ENCODE assay signal across 17 cellular contexts in genomic region chr9:136358016-136358415, GRCh38. TPM values are rescaled to one million over a fixed set of nuclear protein-coding genes. Genes with fewer than 3 reads are reported as not detected.
DNase-seq lines count a peak whose midpoint lies in the region; ATAC-seq, FAIRE-seq and TF ChIP-seq lines count a peak whose summit lies in the region.
"Had no signal": no experiment of that assay in that cellular context is flagged by ENCODE, and none has a peak within 500 bp of the region (broad histone marks: within the 10 kb centered on the region; RNA-seq: fewer than 3 reads in every experiment).

No MANE protein-coding gene starts in this region.

- H3K36me3 ChIP-seq in HepG2 (replicated peaks in 1 of 2; ENCODE audit: control insufficient read depth in 1 of 2, insufficient read depth in 2 of 2, low read length in 2 of 2) (no peaks in the 10 kb centered on the region), right lobe of liver (no peaks in the 10 kb centered on the region), neuronal stem cell (replicated peaks in 1 of 2; ENCODE audit: control insufficient read depth in 2 of 2, insufficient read depth in 2 of 2, low read length in 2 of 2) (peaks cover 6 to 38% of the 10 kb centered on the region in 2 donors)

- peaks cover 0 to 8% of the 10 kb centered on the region in 2 experiments; a peak in 2 of 5 replicates for H3K27me3 ChIP-seq in HepG2 (ENCODE audit: control insufficient read depth in 1 of 2, insufficient read depth in 2 of 2, low read length in 2 of 2)
- no peaks in the 10 kb centered on the region for H3K27me3 ChIP-seq in right lobe of liver
- H3K27me3 ChIP-seq in neuronal stem cell (ENCODE audit: control insufficient read depth in 3 of 3, insufficient read depth in 3 of 3, low read depth in 1 of 3, low read length in 3 of 3), result no peaks in the 10 kb centered on the region

- no peak for DNase-seq in HepG2 (ENCODE audit: low spot score)
- DNase-seq in right lobe of liver, result no peak
- no peak for DNase-seq in RWPE1 (ENCODE audit: low spot score)
- no peak for DNase-seq in neuronal stem cell (ENCODE audit: low spot score)
- DNase-seq in NCI-H510A (lab: John Stamatoyannopoulos, UW), result no peak
- no peak for DNase-seq in DMS79 treated with DMSO at 0.1 percent for 48 hours (lab: John Stamatoyannopoulos, UW)
- DNase-seq: C1 segment of cervical spinal cord; Calu3; CD4-positive, alpha-beta memory T cell; COR-L47; DMS53; DND-41; GOT3; HCEC 1CT had no signal

- H2BK12ac ChIP-seq in neuronal stem cell (ENCODE audit: low read length), result no peak overlapping the region

- no peak overlapping the region for H2BK5ac ChIP-seq in neuronal stem cell (ENCODE audit: low read length)

- no peak for TF ChIP-seq RAD21 in HepG2 (CRISPR knock-in tag; IDR thresholded peaks at IDR 0.05)

- intact Hi-C loops in HepG2 (cut with micrococcal nuclease; ENCODE audit: unreplicated experiment), result no loop called here
- intact Hi-C loops in right lobe of liver (cut with DNase I), result no loop called here

- H3K79me2 ChIP-seq in HepG2 (ENCODE audit: insufficient read depth, low read length), result no peaks in the 10 kb centered on the region

- H3K18ac ChIP-seq in neuronal stem cell (ENCODE audit: low read length), result no peak overlapping the region

- peak overlapping the region; percentile 27 for H3K23ac ChIP-seq in neuronal stem cell (ENCODE audit: low read depth, low read length, poor library complexity)

- peaks cover 9% of the 10 kb centered on the region for H3K79me1 ChIP-seq in neuronal stem cell (ENCODE audit: low read depth, low read length)

- no peak overlapping the region for H2BK15ac ChIP-seq in neuronal stem cell (ENCODE audit: low read length)

- H3K9ac ChIP-seq in HepG2 (ENCODE audit: insufficient read depth, low read depth, low read length) (no peak overlapping the region), neuronal stem cell (ENCODE audit: low read depth, low read length, poor library complexity) (no peak overlapping the region)

- no peak overlapping the region for H4K91ac ChIP-seq in neuronal stem cell (ENCODE audit: low read depth, low read length, poor library complexity)

- in situ Hi-C loops in HepG2 (cut with HindIII; ENCODE audit: extremely low pct_ligation_motif_present, low pct_unique_long_range_greater_than_20kb), result no loop called here

- H2BK120ac ChIP-seq in neuronal stem cell (ENCODE audit: low read depth, low read length), result no peak overlapping the region

- no peak for FAIRE-seq in HepG2 (lab: Jason Lieb, UNC)
- FAIRE-seq: G401.6, GM12892, H54 had no signal

- H4K8ac ChIP-seq in neuronal stem cell (ENCODE audit: low read depth, low read length), result no peak overlapping the region

- no peak overlapping the region for H2AK5ac ChIP-seq in neuronal stem cell (ENCODE audit: low read depth, low read length)

- H3K14ac ChIP-seq in neuronal stem cell (ENCODE audit: low read length), result no peak overlapping the region

- no TSS peak for BruUV-seq in HepG2 (replicated peaks; lab: Mats Ljungman, UMichigan)

- H3K9me3 ChIP-seq in HepG2 (ENCODE audit: low read length) (no peaks in the 10 kb centered on the region), right lobe of liver (no peaks in the 10 kb centered on the region), neuronal stem cell (replicated peaks in 1 of 2; ENCODE audit: control insufficient read depth in 2 of 2, insufficient read depth in 1 of 2, low read depth in 1 of 2, low read length in 2 of 2) (no peaks in the 10 kb centered on the region)

- no peak overlapping the region for H3K27ac ChIP-seq in HepG2 (ENCODE audit: extremely low read length, insufficient read depth, low read length)
- no peak overlapping the region for H3K27ac ChIP-seq in right lobe of liver
- H3K27ac ChIP-seq in RWPE1, result peak overlapping the region; percentile 30
- H3K27ac ChIP-seq in neuronal stem cell (replicated peaks; ENCODE audit: low read length), result no peak overlapping the region

- no peak for TF ChIP-seq CTCF in HepG2 (CRISPR knock-in tag; IDR thresholded peaks at IDR 0.05)
- TF ChIP-seq CTCF in right lobe of liver (IDR thresholded peaks at IDR 0.05), result no peak
- TF ChIP-seq CTCF in RWPE1 (conservative IDR thresholded peaks at IDR 0.05; ENCODE audit: low read depth), result no peak

- ATAC-seq in HepG2 (no peak), right lobe of liver (no peak)

- H3K4me1 ChIP-seq in HepG2 (ENCODE audit: insufficient read depth, low read length) (peaks cover 42% of the 10 kb centered on the region), right lobe of liver (no peaks in the 10 kb centered on the region), neuronal stem cell (ENCODE audit: control insufficient read depth in 2 of 2, insufficient read depth in 1 of 2, low read depth in 1 of 2, low read length in 2 of 2) (peaks cover 2 to 3% of the 10 kb centered on the region in 2 donors)

- H4K20me1 ChIP-seq in HepG2 (ENCODE audit: insufficient read depth, low read length), result no peaks in the 10 kb centered on the region

- H3K4me2 ChIP-seq in HepG2 (ENCODE audit: low read depth, low read length), result no peak overlapping the region
- no peak overlapping the region for H3K4me2 ChIP-seq in neuronal stem cell (ENCODE audit: insufficient read depth, low read length, poor library complexity, severe bottlenecking)

- no peak overlapping the region for H2AFZ ChIP-seq in HepG2 (ENCODE audit: low read length)
- no peak overlapping the region for H2AFZ ChIP-seq in neuronal stem cell (ENCODE audit: low read length)

- H3K4me3 ChIP-seq in HepG2 (replicated peaks in 1 of 3; ENCODE audit: insufficient read depth in 1 of 3, low read depth in 2 of 3, low read length in 3 of 3), result no peak overlapping the region
- H3K4me3 ChIP-seq in right lobe of liver, result no peak overlapping the region
- no peak overlapping the region for H3K4me3 ChIP-seq in neuronal stem cell (ENCODE audit: low read length in 2 of 2)

- TF ChIP-seq EP300 in HepG2 (IDR thresholded peaks at IDR 0.05; ENCODE audit: low read depth in 2 of 2, low read length in 2 of 2), result no peak
- no peak for TF ChIP-seq EP300 in HepG2 (CRISPR knock-in tag; IDR thresholded peaks at IDR 0.05; ENCODE audit: borderline replicate concordance)

- H3K4ac ChIP-seq in neuronal stem cell (ENCODE audit: low read length), result no peak overlapping the region

- 89% methylated on average over 5 of the region's 29 CpGs for WGBS in HepG2 (ENCODE audit: low lambda C conversion rate)
- WGBS in right lobe of liver (ENCODE audit: insufficient coverage, low coverage, low lambda C conversion rate, missing lambda C conversion rate), result 92% methylated on average over 4 of the region's 29 CpGs
- WGBS in neuronal stem cell (ENCODE audit: extremely low coverage in 2 of 2, insufficient read length in 2 of 2, insufficient replicate concordance in 1 of 2), 2 donors, result no CpG with 5 or more reads among the region's 29 CpGs

- CTCF ChIA-PET in HepG2 (lab: Yijun Ruan, JAX; ENCODE audit: low intra/inter-chr PET ratio, low total read pairs) (no interaction called here), RWPE1 (lab: Yijun Ruan, JAX) (interaction anchor here (1.0 kb wide), 1 partner anchor 18 kb away, joined by 3 read pairs; no protein-coding TSS in a partner anchor)

- POLR2A ChIA-PET in HepG2 (lab: Yijun Ruan, JAX) (interaction anchor here (1.0 kb wide), 1 partner anchor 9 kb away, joined by 3 read pairs; no protein-coding TSS in a partner anchor), RWPE1 (lab: Yijun Ruan, JAX; ENCODE audit: low non-redundant PET) (no interaction called here)

- TF ChIP-seq POLR2A in HepG2 (IDR thresholded peaks at IDR 0.05; ENCODE audit: insufficient read depth in 1 of 2, low read depth in 2 of 2, low read length in 2 of 2) (no peak), right lobe of liver (IDR thresholded peaks at IDR 0.05) (no peak)

RNA-seq across cellular contexts. Expression of gene DNLZ, which starts 5.5 kb away (rescaled TPM):
- 5.4 and 8.0 TPM in 2 replicates for total RNA-seq in HepG2 (2016; rRNA removed; fragmentation: Illumina TruSeq; extraction: Trizol)
- total RNA-seq in HepG2 (2016; cell fraction: cytosol; rRNA removed; fragmentation: Illumina TruSeq; extraction: Trizol; ENCODE audit: low read depth), result 8.5 and 9.7 TPM in 2 replicates
- 5.7 and 10.6 TPM in 2 replicates for total RNA-seq in HepG2 (2016; cell fraction: insoluble cytoplasmic fraction; rRNA removed; fragmentation: Illumina TruSeq; extraction: Trizol)
- total RNA-seq in HepG2 (2016; cell fraction: membrane; rRNA removed; fragmentation: Illumina TruSeq; extraction: Trizol), result 8.2 and 10.5 TPM in 2 replicates
- total RNA-seq in HepG2 (2016; cell fraction: nucleus; rRNA removed; fragmentation: Illumina TruSeq; extraction: Trizol), result 2.7 and 3.8 TPM in 2 replicates
- polyA plus RNA-seq in HepG2 (2011; rRNA removed), result 3.4 and 4.5 TPM in 2 replicates
- 1.9 and 8.6 TPM in 2 replicates for polyA plus RNA-seq in HepG2 (2011; cell fraction: cytosol; rRNA removed)
- polyA plus RNA-seq in HepG2 (2011; cell fraction: nucleus; rRNA removed), result 4.9 and 10.5 TPM in 2 replicates
- 1.9 and 2.8 TPM in 2 replicates for polyA plus RNA-seq in HepG2 (2012)
- 8.4 and 8.5 TPM in 2 replicates for polyA plus RNA-seq in HepG2 (2016; cell fraction: cytosol; fragmentation: Illumina TruSeq; extraction: Trizol; ENCODE audit: low read depth)
- 4.0 and 5.1 TPM in 2 replicates for polyA plus RNA-seq in HepG2 (2016; cell fraction: insoluble cytoplasmic fraction; fragmentation: Illumina TruSeq; extraction: Trizol; ENCODE audit: low read depth)
- 6.4 and 6.8 TPM in 2 replicates for polyA plus RNA-seq in HepG2 (2016; cell fraction: membrane; fragmentation: Illumina TruSeq; extraction: Trizol; ENCODE audit: low read depth)
- 5.5 and 7.2 TPM in 2 replicates for polyA plus RNA-seq in HepG2 (2016; cell fraction: nucleus; fragmentation: Illumina TruSeq; extraction: Trizol; ENCODE audit: insufficient read depth, low read depth)
- 0.90 and 2.5 TPM in 2 replicates for polyA minus RNA-seq in HepG2 (2011; rRNA and poly(A)+ RNA removed; ENCODE audit: low replicate concordance)
- 1.3 TPM in 1 of 2 replicates, not detected in the other for polyA minus RNA-seq in HepG2 (2011; cell fraction: cytosol; rRNA and poly(A)+ RNA removed)
- 2.6 and 2.8 TPM in 2 replicates for polyA minus RNA-seq in HepG2 (2011; cell fraction: nucleus; rRNA and poly(A)+ RNA removed)
- 10 to 100 TPM in 3 of 6 experiments, 1 to 10 TPM in 3; 5.0 to 26.0 (median 10.4) TPM for total RNA-seq in right lobe of liver
- polyA plus RNA-seq in neuronal stem cell (2013, experiment 1 of 2), result 6.7 TPM
- 6.9 TPM for polyA plus RNA-seq in neuronal stem cell (2013, experiment 2 of 2)

RNA-seq across cellular contexts. Expression of gene CARD9, which starts 15.5 kb away (rescaled TPM):
- total RNA-seq in HepG2 (2016; rRNA removed; fragmentation: Illumina TruSeq; extraction: Trizol) (3.6 and 7.4 TPM in 2 replicates), right lobe of liver (1 to 10 TPM in 3 of 6 experiments, under 1 TPM in 3; 0.48 to 1.6 (median 1.1) TPM)
- total RNA-seq in HepG2 (2016; cell fraction: cytosol; rRNA removed; fragmentation: Illumina TruSeq; extraction: Trizol; ENCODE audit: low read depth), result 2.1 TPM in 2 replicates
- total RNA-seq in HepG2 (2016; cell fraction: insoluble cytoplasmic fraction; rRNA removed; fragmentation: Illumina TruSeq; extraction: Trizol), result 3.4 and 7.7 TPM in 2 replicates
- 1.7 and 2.5 TPM in 2 replicates for total RNA-seq in HepG2 (2016; cell fraction: membrane; rRNA removed; fragmentation: Illumina TruSeq; extraction: Trizol)
- 7.9 and 8.9 TPM in 2 replicates for total RNA-seq in HepG2 (2016; cell fraction: nucleus; rRNA removed; fragmentation: Illumina TruSeq; extraction: Trizol)
- 3.3 and 7.2 TPM in 2 replicates for polyA plus RNA-seq in HepG2 (2011; rRNA removed)
- 1.3 and 2.2 TPM in 2 replicates for polyA plus RNA-seq in HepG2 (2011; cell fraction: cytosol; rRNA removed)
- polyA plus RNA-seq in HepG2 (2011; cell fraction: nucleus; rRNA removed), result 51.0 and 60.5 TPM in 2 replicates
- polyA plus RNA-seq in HepG2 (2012), result 2.6 and 4.5 TPM in 2 replicates
- 0.79 and 1.0 TPM in 2 replicates for polyA plus RNA-seq in HepG2 (2016; cell fraction: cytosol; fragmentation: Illumina TruSeq; extraction: Trizol; ENCODE audit: low read depth)
- 2.6 and 5.2 TPM in 2 replicates for polyA plus RNA-seq in HepG2 (2016; cell fraction: insoluble cytoplasmic fraction; fragmentation: Illumina TruSeq; extraction: Trizol; ENCODE audit: low read depth)
- polyA plus RNA-seq in HepG2 (2016; cell fraction: membrane; fragmentation: Illumina TruSeq; extraction: Trizol; ENCODE audit: low read depth), result 0.66 and 0.74 TPM in 2 replicates
- polyA plus RNA-seq in HepG2 (2016; cell fraction: nucleus; fragmentation: Illumina TruSeq; extraction: Trizol; ENCODE audit: insufficient read depth, low read depth), result 23.4 and 24.3 TPM in 2 replicates
- polyA minus RNA-seq in HepG2 (2011; rRNA and poly(A)+ RNA removed; ENCODE audit: low replicate concordance), result 2.0 and 6.6 TPM in 2 replicates
- polyA minus RNA-seq in HepG2 (2011; cell fraction: cytosol; rRNA and poly(A)+ RNA removed), result 0.62 and 0.99 TPM in 2 replicates
- 8.3 and 8.4 TPM in 2 replicates for polyA minus RNA-seq in HepG2 (2011; cell fraction: nucleus; rRNA and poly(A)+ RNA removed)
- polyA plus RNA-seq in neuronal stem cell (2013, experiment 1 of 2), result 0.14 TPM
- polyA plus RNA-seq in neuronal stem cell (2013, experiment 2 of 2), result 0.17 TPM

RNA-seq across cellular contexts. Expression of gene GPSM1, which starts 30.7 kb away (rescaled TPM):
- total RNA-seq in HepG2 (2016; rRNA removed; fragmentation: Illumina TruSeq; extraction: Trizol) (0.59 and 1.0 TPM in 2 replicates), right lobe of liver (1 to 10 TPM; 1.3 to 4.8 (median 4.1) TPM)
- 0.26 and 0.30 TPM in 2 replicates for total RNA-seq in HepG2 (2016; cell fraction: cytosol; rRNA removed; fragmentation: Illumina TruSeq; extraction: Trizol; ENCODE audit: low read depth)
- total RNA-seq in HepG2 (2016; cell fraction: insoluble cytoplasmic fraction; rRNA removed; fragmentation: Illumina TruSeq; extraction: Trizol), result 0.55 and 1.1 TPM in 2 replicates
- 0.53 and 0.72 TPM in 2 replicates for total RNA-seq in HepG2 (2016; cell fraction: membrane; rRNA removed; fragmentation: Illumina TruSeq; extraction: Trizol)
- 0.72 and 0.81 TPM in 2 replicates for total RNA-seq in HepG2 (2016; cell fraction: nucleus; rRNA removed; fragmentation: Illumina TruSeq; extraction: Trizol)
- 2.4 and 3.4 TPM in 2 replicates for polyA plus RNA-seq in HepG2 (2011; rRNA removed)
- polyA plus RNA-seq in HepG2 (2011; cell fraction: cytosol; rRNA removed), result 1.6 and 2.7 TPM in 2 replicates
- 11.3 and 15.0 TPM in 2 replicates for polyA plus RNA-seq in HepG2 (2011; cell fraction: nucleus; rRNA removed)
- 1.2 and 1.6 TPM in 2 replicates for polyA plus RNA-seq in HepG2 (2012)
- polyA plus RNA-seq in HepG2 (2016; cell fraction: cytosol; fragmentation: Illumina TruSeq; extraction: Trizol; ENCODE audit: low read depth), result 0.28 and 0.43 TPM in 2 replicates
- polyA plus RNA-seq in HepG2 (2016; cell fraction: insoluble cytoplasmic fraction; fragmentation: Illumina TruSeq; extraction: Trizol; ENCODE audit: low read depth), result 0.72 and 1.2 TPM in 2 replicates
- polyA plus RNA-seq in HepG2 (2016; cell fraction: membrane; fragmentation: Illumina TruSeq; extraction: Trizol; ENCODE audit: low read depth), result 0.61 and 1.2 TPM in 2 replicates
- polyA plus RNA-seq in HepG2 (2016; cell fraction: nucleus; fragmentation: Illumina TruSeq; extraction: Trizol; ENCODE audit: insufficient read depth, low read depth), result 3.5 and 3.8 TPM in 2 replicates
- polyA minus RNA-seq in HepG2 (2011; rRNA and poly(A)+ RNA removed; ENCODE audit: low replicate concordance), result 2.9 and 5.8 TPM in 2 replicates
- polyA minus RNA-seq in HepG2 (2011; cell fraction: cytosol; rRNA and poly(A)+ RNA removed), result 1.4 and 1.6 TPM in 2 replicates
- polyA minus RNA-seq in HepG2 (2011; cell fraction: nucleus; rRNA and poly(A)+ RNA removed), result 1.7 TPM in 2 replicates
- polyA plus RNA-seq in neuronal stem cell (2013, experiment 1 of 2), result 37.4 TPM
- polyA plus RNA-seq in neuronal stem cell (2013, experiment 2 of 2), result 37.2 TPM

RNA-seq across cellular contexts. Expression of gene SNAPC4, which starts 42.0 kb away (rescaled TPM):
- total RNA-seq in HepG2 (2016; rRNA removed; fragmentation: Illumina TruSeq; extraction: Trizol), result 4.3 and 6.0 TPM in 2 replicates
- total RNA-seq in HepG2 (2016; cell fraction: cytosol; rRNA removed; fragmentation: Illumina TruSeq; extraction: Trizol; ENCODE audit: low read depth), result 0.51 and 0.88 TPM in 2 replicates
- 3.9 and 6.1 TPM in 2 replicates for total RNA-seq in HepG2 (2016; cell fraction: insoluble cytoplasmic fraction; rRNA removed; fragmentation: Illumina TruSeq; extraction: Trizol)
- total RNA-seq in HepG2 (2016; cell fraction: membrane; rRNA removed; fragmentation: Illumina TruSeq; extraction: Trizol), result 1.5 TPM in 2 replicates
- 7.0 and 9.4 TPM in 2 replicates for total RNA-seq in HepG2 (2016; cell fraction: nucleus; rRNA removed; fragmentation: Illumina TruSeq; extraction: Trizol)
- 2.0 and 3.3 TPM in 2 replicates for polyA plus RNA-seq in HepG2 (2011; rRNA removed)
- 1.0 and 1.7 TPM in 2 replicates for polyA plus RNA-seq in HepG2 (2011; cell fraction: cytosol; rRNA removed)
- 20.5 and 27.4 TPM in 2 replicates for polyA plus RNA-seq in HepG2 (2011; cell fraction: nucleus; rRNA removed)
- polyA plus RNA-seq in HepG2 (2012), result 3.3 TPM in 2 replicates
- polyA plus RNA-seq in HepG2 (2016; cell fraction: cytosol; fragmentation: Illumina TruSeq; extraction: Trizol; ENCODE audit: low read depth), result 0.61 and 0.67 TPM in 2 replicates
- 3.3 and 4.8 TPM in 2 replicates for polyA plus RNA-seq in HepG2 (2016; cell fraction: insoluble cytoplasmic fraction; fragmentation: Illumina TruSeq; extraction: Trizol; ENCODE audit: low read depth)
- polyA plus RNA-seq in HepG2 (2016; cell fraction: membrane; fragmentation: Illumina TruSeq; extraction: Trizol; ENCODE audit: low read depth), result 1.2 and 1.3 TPM in 2 replicates
- polyA plus RNA-seq in HepG2 (2016; cell fraction: nucleus; fragmentation: Illumina TruSeq; extraction: Trizol; ENCODE audit: insufficient read depth, low read depth), result 37.0 and 38.1 TPM in 2 replicates
- 1.5 and 5.2 TPM in 2 replicates for polyA minus RNA-seq in HepG2 (2011; rRNA and poly(A)+ RNA removed; ENCODE audit: low replicate concordance)
- polyA minus RNA-seq in HepG2 (2011; cell fraction: cytosol; rRNA and poly(A)+ RNA removed), result 0.53 and 1.1 TPM in 2 replicates
- polyA minus RNA-seq in HepG2 (2011; cell fraction: nucleus; rRNA and poly(A)+ RNA removed), result 6.3 and 6.8 TPM in 2 replicates
- total RNA-seq in right lobe of liver, result 1 to 10 TPM; 3.8 to 6.5 (median 5.4) TPM
- polyA plus RNA-seq in neuronal stem cell (2013, experiment 1 of 2), result 7.2 TPM
- 7.1 TPM for polyA plus RNA-seq in neuronal stem cell (2013, experiment 2 of 2)

RNA-seq across cellular contexts. Expression of gene ENTR1, which starts 52.4 kb away (rescaled TPM):
- total RNA-seq in HepG2 (2016; rRNA removed; fragmentation: Illumina TruSeq; extraction: Trizol) (56.6 and 76.4 TPM in 2 replicates), right lobe of liver (10 to 100 TPM; 27.9 to 53.5 (median 35.4) TPM)
- 47.6 and 52.6 TPM in 2 replicates for total RNA-seq in HepG2 (2016; cell fraction: cytosol; rRNA removed; fragmentation: Illumina TruSeq; extraction: Trizol; ENCODE audit: low read depth)
- total RNA-seq in HepG2 (2016; cell fraction: insoluble cytoplasmic fraction; rRNA removed; fragmentation: Illumina TruSeq; extraction: Trizol), result 51.9 and 75.7 TPM in 2 replicates
- total RNA-seq in HepG2 (2016; cell fraction: membrane; rRNA removed; fragmentation: Illumina TruSeq; extraction: Trizol), result 90.1 and 92.9 TPM in 2 replicates
- 59.2 and 73.6 TPM in 2 replicates for total RNA-seq in HepG2 (2016; cell fraction: nucleus; rRNA removed; fragmentation: Illumina TruSeq; extraction: Trizol)
- polyA plus RNA-seq in HepG2 (2011; rRNA removed), result 70.1 and 84.2 TPM in 2 replicates
- polyA plus RNA-seq in HepG2 (2011; cell fraction: cytosol; rRNA removed), result 35.5 and 40.6 TPM in 2 replicates
- 236 and 246 TPM in 2 replicates for polyA plus RNA-seq in HepG2 (2011; cell fraction: nucleus; rRNA removed)
- polyA plus RNA-seq in HepG2 (2012), result 48.1 and 65.0 TPM in 2 replicates
- polyA plus RNA-seq in HepG2 (2016; cell fraction: cytosol; fragmentation: Illumina TruSeq; extraction: Trizol; ENCODE audit: low read depth), result 47.0 and 48.8 TPM in 2 replicates
- 57.5 and 58.8 TPM in 2 replicates for polyA plus RNA-seq in HepG2 (2016; cell fraction: insoluble cytoplasmic fraction; fragmentation: Illumina TruSeq; extraction: Trizol; ENCODE audit: low read depth)
- polyA plus RNA-seq in HepG2 (2016; cell fraction: membrane; fragmentation: Illumina TruSeq; extraction: Trizol; ENCODE audit: low read depth), result 70.9 TPM in 2 replicates
- 178 and 194 TPM in 2 replicates for polyA plus RNA-seq in HepG2 (2016; cell fraction: nucleus; fragmentation: Illumina TruSeq; extraction: Trizol; ENCODE audit: insufficient read depth, low read depth)
- polyA minus RNA-seq in HepG2 (2011; rRNA and poly(A)+ RNA removed; ENCODE audit: low replicate concordance), result 57.8 and 122 TPM in 2 replicates
- 17.6 and 22.7 TPM in 2 replicates for polyA minus RNA-seq in HepG2 (2011; cell fraction: cytosol; rRNA and poly(A)+ RNA removed)
- 46.1 and 48.1 TPM in 2 replicates for polyA minus RNA-seq in HepG2 (2011; cell fraction: nucleus; rRNA and poly(A)+ RNA removed)
- polyA plus RNA-seq in neuronal stem cell (2013, experiment 1 of 2), result 53.7 TPM
- polyA plus RNA-seq in neuronal stem cell (2013, experiment 2 of 2), result 51.2 TPM
